8 cellular contexts compared by ENCODE assay signal in the genomic region with DNA sequence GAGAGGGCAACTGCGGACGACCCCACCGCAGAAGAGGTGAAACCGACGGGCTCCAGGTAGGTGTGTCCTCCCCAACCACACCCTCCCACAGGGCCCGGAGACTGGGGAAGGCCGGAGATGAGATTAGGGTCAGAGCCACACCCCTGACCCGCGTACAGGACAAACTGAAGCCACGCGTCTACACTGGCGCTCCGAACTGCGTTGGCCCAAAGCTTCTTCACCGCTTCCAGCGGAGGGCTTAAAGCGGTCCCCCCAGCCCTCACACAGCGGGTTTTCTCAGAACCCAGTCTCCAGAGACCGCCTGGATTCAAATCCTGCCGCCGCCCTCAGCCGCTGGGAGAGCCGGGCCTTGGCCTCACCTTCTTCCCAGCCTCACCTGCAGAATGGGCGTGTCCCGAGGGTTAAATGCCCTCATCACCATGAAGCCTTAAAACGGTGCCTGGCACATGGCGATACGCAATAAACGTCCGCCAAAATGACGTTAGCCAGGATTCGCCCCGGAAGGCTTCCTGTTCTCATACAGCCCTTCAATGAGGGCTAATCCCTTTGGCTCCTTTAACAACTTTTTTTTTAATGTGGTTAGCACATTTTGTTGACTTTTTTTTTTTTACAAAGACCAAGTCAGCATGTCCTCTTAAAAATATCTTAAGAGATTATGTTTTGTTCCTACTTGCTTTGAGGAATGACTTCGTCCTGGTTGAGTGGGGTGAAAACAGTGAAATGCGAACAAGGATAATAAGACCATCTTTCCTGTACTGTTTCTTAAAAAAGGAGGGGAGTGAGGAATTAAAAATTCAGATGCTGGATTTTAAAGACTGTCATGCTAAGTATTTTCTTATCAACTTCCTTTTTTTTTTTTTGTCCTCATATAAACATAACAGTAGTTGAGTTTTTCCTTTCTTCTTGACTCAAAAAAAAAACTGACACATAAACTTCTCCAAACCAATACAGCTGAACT. TPM values are rescaled to one million over a fixed set of nuclear protein-coding genes. Genes with fewer than 3 reads are reported as not detected.
DNase-seq lines count a peak whose midpoint lies in the region; ATAC-seq and TF ChIP-seq lines count a peak whose summit lies in the region.

No MANE protein-coding gene starts in this region.

- H2BK5ac ChIP-seq in neuronal stem cell (ENCODE audit: low read length), result peak overlapping the region; percentile 71

- no peaks in the 10 kb centered on the region for H3K36me3 ChIP-seq in ES-I3 (ENCODE audit: insufficient read depth, low read length)
- no peaks in the 10 kb centered on the region for H3K36me3 ChIP-seq in SJCRH30
- H3K36me3 ChIP-seq in neuronal stem cell (replicated peaks in 1 of 2; ENCODE audit: control insufficient read depth in 2 of 2, insufficient read depth in 2 of 2, low read length in 2 of 2), result no peaks in the 10 kb centered on the region

- H3K27me3 ChIP-seq in SJCRH30 (no peaks in the 10 kb centered on the region), neuronal stem cell (ENCODE audit: control insufficient read depth in 3 of 3, insufficient read depth in 3 of 3, low read depth in 1 of 3, low read length in 3 of 3) (no peaks in the 10 kb centered on the region)

- H3K36me3 Mint-ChIP-seq in effector memory CD8-positive, alpha-beta T cell (ENCODE audit: insufficient read depth), result peaks cover 31% of the 10 kb centered on the region
- H3K36me3 Mint-ChIP-seq in glutamatergic neuron (ENCODE audit: unreplicated experiment), result no peaks in the 10 kb centered on the region

- peak overlapping the region; percentile 89 for H3K18ac ChIP-seq in neuronal stem cell (ENCODE audit: low read length)

- no peak overlapping the region for H3K14ac ChIP-seq in neuronal stem cell (ENCODE audit: low read length)

- H2AFZ ChIP-seq in neuronal stem cell (ENCODE audit: low read length), result peak overlapping the region; percentile 70

- peaks cover 20 to 25% of the 10 kb centered on the region in 2 donors for H3K4me1 Mint-ChIP-seq in effector memory CD8-positive, alpha-beta T cell (ENCODE audit: low read depth in 2 of 2)
- H3K4me1 Mint-ChIP-seq in glutamatergic neuron (ENCODE audit: low read depth, unreplicated experiment), result peaks cover 11% of the 10 kb centered on the region

- peak overlapping the region; percentile 94 to 96 for H3K27ac Mint-ChIP-seq in effector memory CD8-positive, alpha-beta T cell
- H3K27ac Mint-ChIP-seq in glutamatergic neuron (ENCODE audit: unreplicated experiment), result no peak overlapping the region

- H3K79me1 ChIP-seq in neuronal stem cell (ENCODE audit: low read depth, low read length), result no peaks in the 10 kb centered on the region

- TF ChIP-seq CTCF in glutamatergic neuron (IDR thresholded peaks at IDR 0.05; ENCODE audit: partially characterized antibody, unreplicated experiment), result no peak

- H2BK120ac ChIP-seq in neuronal stem cell (ENCODE audit: low read depth, low read length), result peak overlapping the region; percentile 25

- DNase-seq in SJCRH30, result no peak
- peak; percentile 12 to 26 (median 17) for DNase-seq in effector memory CD8-positive, alpha-beta T cell
- no peak for DNase-seq in neuronal stem cell (ENCODE audit: low spot score)
- DNase-seq in activated CD4-positive, CD25-positive, alpha-beta regulatory T cell treated with anti-CD3 and anti-CD28 coated beads, Interleukin-2, amount 50 U/mL, for 72 hours, result no peak
- no peak for DNase-seq in glutamatergic neuron
- no peak for DNase-seq in mucosa of gallbladder (ENCODE audit: low spot score)

- H3K9me3 Mint-ChIP-seq in effector memory CD8-positive, alpha-beta T cell, result no peaks in the 10 kb centered on the region
- H3K9me3 Mint-ChIP-seq in glutamatergic neuron (ENCODE audit: unreplicated experiment), result no peaks in the 10 kb centered on the region

- peak overlapping the region; percentile 58 for H3K4me3 ChIP-seq in SJCRH30
- no peak overlapping the region for H3K4me3 ChIP-seq in neuronal stem cell (ENCODE audit: low read length in 2 of 2)

- no peak overlapping the region for H4K8ac ChIP-seq in neuronal stem cell (ENCODE audit: low read depth, low read length)

- H3K4ac ChIP-seq in neuronal stem cell (ENCODE audit: low read length), result no peak overlapping the region

- ATAC-seq in effector memory CD8-positive, alpha-beta T cell (replicated peaks), result peak; percentile 24
- ATAC-seq in HG03432 (IDR thresholded peaks at IDR 0.05; ENCODE audit: unreplicated experiment), result no peak

- peak overlapping the region; percentile 67 for H2BK12ac ChIP-seq in neuronal stem cell (ENCODE audit: low read length)

- no CpG with 5 or more reads among the region's 35 CpGs for WGBS in neuronal stem cell (ENCODE audit: extremely low coverage in 2 of 2, insufficient read length in 2 of 2, insufficient replicate concordance in 1 of 2), 2 donors

- H3K9me3 ChIP-seq in ES-I3 (ENCODE audit: control insufficient read depth, insufficient read depth, low read length) (no peaks in the 10 kb centered on the region), SJCRH30 (replicated peaks) (no peaks in the 10 kb centered on the region), neuronal stem cell (replicated peaks in 1 of 2; ENCODE audit: control insufficient read depth in 2 of 2, insufficient read depth in 1 of 2, low read depth in 1 of 2, low read length in 2 of 2) (no peaks in the 10 kb centered on the region)

- H3K27me3 Mint-ChIP-seq in effector memory CD8-positive, alpha-beta T cell, result no peaks in the 10 kb centered on the region
- no peaks in the 10 kb centered on the region for H3K27me3 Mint-ChIP-seq in glutamatergic neuron (ENCODE audit: unreplicated experiment)

- peak overlapping the region; percentile 65 for H4K91ac ChIP-seq in neuronal stem cell (ENCODE audit: low read depth, low read length, poor library complexity)

- H3K4me1 ChIP-seq in ES-I3 (ENCODE audit: insufficient read depth, low read length) (peaks cover 27% of the 10 kb centered on the region), SJCRH30 (peaks cover 30% of the 10 kb centered on the region), neuronal stem cell (ENCODE audit: control insufficient read depth in 2 of 2, insufficient read depth in 1 of 2, low read depth in 1 of 2, low read length in 2 of 2) (peaks cover 6 to 9% of the 10 kb centered on the region in 2 donors)

- no peak overlapping the region for H3K4me2 ChIP-seq in neuronal stem cell (ENCODE audit: insufficient read depth, low read length, poor library complexity, severe bottlenecking)

- H3K9ac ChIP-seq in ES-I3 (ENCODE audit: low read depth, low read length), result peak overlapping the region; percentile 25
- no peak overlapping the region for H3K9ac ChIP-seq in neuronal stem cell (ENCODE audit: low read depth, low read length, poor library complexity)

- peak overlapping the region; percentile 92 for H3K27ac ChIP-seq in SJCRH30
- no peak overlapping the region for H3K27ac ChIP-seq in neuronal stem cell (replicated peaks; ENCODE audit: low read length)

- H3K23ac ChIP-seq in neuronal stem cell (ENCODE audit: low read depth, low read length, poor library complexity), result peak overlapping the region; percentile 49

- peak overlapping the region; percentile 83 to 84 for H3K4me3 Mint-ChIP-seq in effector memory CD8-positive, alpha-beta T cell
- no peak overlapping the region for H3K4me3 Mint-ChIP-seq in glutamatergic neuron (ENCODE audit: unreplicated experiment)

- H2AK5ac ChIP-seq in neuronal stem cell (ENCODE audit: low read depth, low read length), result peak overlapping the region; percentile 89

- peak overlapping the region; percentile 23 for H2BK15ac ChIP-seq in neuronal stem cell (ENCODE audit: low read length)

RNA-seq across cellular contexts. Expression of gene ZNF217, which starts 15.1 kb away (rescaled TPM):
- total RNA-seq in SJCRH30 (2014; rRNA removed; shearing (Covaris generic)), result 37.6 and 42.8 TPM in 2 replicates
- polyA plus RNA-seq in neuronal stem cell (2013, experiment 1 of 2), result 31.6 TPM
- 32.6 TPM for polyA plus RNA-seq in neuronal stem cell (2013, experiment 2 of 2)
- total RNA-seq in glutamatergic neuron (ENCODE audit: unreplicated experiment), result 64.7 TPM
- total RNA-seq in mucosa of gallbladder, result 45.4 TPM

Comparison
In these comparisons a context has a peak if more than half of its experiments do, and no peak if none do; other contexts are left out.
1. DNase-seq: peak in effector memory CD8-positive, alpha-beta T cell (3 of 3); none in SJCRH30 (0 of 2), neuronal stem cell (single experiment), activated CD4-positive, CD25-positive, alpha-beta regulatory T cell treated with anti-CD3 and anti-CD28 coated beads, Interleukin-2, amount 50 U/mL, for 72 hours (single experiment), glutamatergic neuron (single experiment) and mucosa of gallbladder (single experiment).